ENCODE assay signal across 8 cellular contexts in genomic region chr6:26240157-26240980, GRCh38.
A peak's percentile ranks its signal among the peaks of the same experiment; 100 is the strongest.
DNase-seq lines count a peak whose midpoint lies in the region; ATAC-seq, FAIRE-seq and TF ChIP-seq lines count a peak whose summit lies in the region.

No MANE protein-coding gene starts in this region.

- H3K9me3 Mint-ChIP-seq in natural killer cell treated with Interleukin-12 subunit alpha and Interleukin-12 subunit beta and Interleukin-15 and Interleukin-18, amount 100 ng/mL, for 72 hours, result no peaks in the 10 kb centered on the region

- H3K79me2 ChIP-seq in HepG2 (ENCODE audit: insufficient read depth, low read length), result no peaks in the 10 kb centered on the region

- WGBS in liver, result 10% methylated on average over 48 of the region's 48 CpGs
- whole genome bisulfite sequencing in HepG2 (ENCODE audit: low lambda C conversion rate), result 92% methylated on average over 48 of the region's 48 CpGs
- 2% methylated on average over 48 of the region's 48 CpGs for WGBS in esophagus, 2 donors
- 39 to 49% methylated on average over 13 to 48 of the region's 48 CpGs for WGBS in transverse colon (ENCODE audit: low coverage in 1 of 2), 2 donors

- peaks cover 0 to 10% (median 3%) of the 10 kb centered on the region in 4 donors for H3K9me3 ChIP-seq in liver (ENCODE audit: control insufficient read depth in 4 of 4, low read length in 3 of 4)
- no peaks in the 10 kb centered on the region for H3K9me3 ChIP-seq in HepG2 (ENCODE audit: low read length)
- no peaks in the 10 kb centered on the region for H3K9me3 ChIP-seq in esophagus (ENCODE audit: control insufficient read depth in 2 of 2, insufficient read depth in 1 of 2, low read depth in 1 of 2, low read length in 1 of 2)
- H3K9me3 ChIP-seq in transverse colon, result no peaks in the 10 kb centered on the region

- no TSS peak for BruUV-seq in HepG2 (replicated peaks; lab: Mats Ljungman, UMichigan)

- TF ChIP-seq POLR2A in HepG2 (IDR thresholded peaks at IDR 0.05; ENCODE audit: insufficient read depth in 1 of 2, low read depth in 2 of 2, low read length in 2 of 2) (no peak), transverse colon (IDR thresholded peaks at IDR 0.05) (peak; percentile 92)

- TF ChIP-seq RAD21 in liver (IDR thresholded peaks at IDR 0.05) (no peak), HepG2 (CRISPR knock-in tag; IDR thresholded peaks at IDR 0.05) (no peak)

- peak overlapping the region in 1 of 2 donors; percentile 42 for H3K9ac ChIP-seq in liver (ENCODE audit: low read depth in 1 of 2, low read length in 2 of 2)
- H3K9ac ChIP-seq in HepG2 (ENCODE audit: insufficient read depth, low read depth, low read length), result no peak overlapping the region

- in situ Hi-C loops in HepG2 (cut with HindIII; ENCODE audit: extremely low pct_ligation_motif_present, low pct_unique_long_range_greater_than_20kb) (no loop called here), transverse colon (cut with MboI; ENCODE audit: low pct_ligation_motif_present in 1 of 4, low pct_unique_long_range_greater_than_20kb in 1 of 4, low sequenced_read_pairs in 3 of 4) (loop anchor here in 1 of 4 donors (25.0 kb wide), 1 partner anchor 897 kb away; a partner anchor contains a TSS)

- H3K27ac ChIP-seq in liver (ENCODE audit: low read depth in 1 of 2, low read length in 2 of 2) (peak overlapping the region; percentile 16 to 53), HepG2 (ENCODE audit: extremely low read length, insufficient read depth, low read length) (no peak overlapping the region), esophagus (ENCODE audit: low read depth in 2 of 2, low read length in 1 of 2) (peak overlapping the region; percentile 83 to 96), transverse colon (peak overlapping the region; percentile 72 to 89 (median 78))

- no peaks in the 10 kb centered on the region for H4K20me1 ChIP-seq in HepG2 (ENCODE audit: insufficient read depth, low read length)

- peaks cover 24 to 31% of the 10 kb centered on the region in 2 donors for H3K4me1 Mint-ChIP-seq in natural killer cell treated with Interleukin-12 subunit alpha and Interleukin-12 subunit beta and Interleukin-15 and Interleukin-18, amount 100 ng/mL, for 72 hours (ENCODE audit: low read depth in 2 of 2)

- peaks cover 5% of the 10 kb centered on the region for H3K36me3 Mint-ChIP-seq in natural killer cell treated with Interleukin-12 subunit alpha and Interleukin-12 subunit beta and Interleukin-15 and Interleukin-18, amount 100 ng/mL, for 72 hours

- no peak overlapping the region for H2AFZ ChIP-seq in HepG2 (ENCODE audit: low read length)

- POLR2A ChIA-PET in HepG2 (lab: Yijun Ruan, JAX), result no interaction called here

- H3K4me3 Mint-ChIP-seq in natural killer cell treated with Interleukin-12 subunit alpha and Interleukin-12 subunit beta and Interleukin-15 and Interleukin-18, amount 100 ng/mL, for 72 hours, result peak overlapping the region; percentile 90

- peak overlapping the region; percentile 40 to 53 (median 51) for H3K4me3 ChIP-seq in liver (ENCODE audit: low read depth in 1 of 3, low read length in 3 of 3)
- no peak overlapping the region for H3K4me3 ChIP-seq in HepG2 (replicated peaks in 1 of 3; ENCODE audit: insufficient read depth in 1 of 3, low read depth in 2 of 3, low read length in 3 of 3)
- H3K4me3 ChIP-seq in esophagus (ENCODE audit: low read depth in 1 of 2, low read length in 2 of 2), result peak overlapping the region; percentile 59
- H3K4me3 ChIP-seq in transverse colon, result peak overlapping the region in 3 of 4 donors; percentile 10 to 51 (median 32)

- peaks cover 2 to 7% (median 4%) of the 10 kb centered on the region in 4 donors for H3K27me3 ChIP-seq in liver (ENCODE audit: control insufficient read depth in 4 of 4, insufficient read depth in 4 of 4, low read length in 3 of 4)
- peaks cover 0 to 3% of the 10 kb centered on the region in 2 experiments; a peak in 2 of 5 replicates for H3K27me3 ChIP-seq in HepG2 (ENCODE audit: control insufficient read depth in 1 of 2, insufficient read depth in 2 of 2, low read length in 2 of 2)
- H3K27me3 ChIP-seq in esophagus (ENCODE audit: control insufficient read depth in 1 of 2, insufficient read depth in 2 of 2, low read length in 2 of 2), result no peaks in the 10 kb centered on the region
- H3K27me3 ChIP-seq in transverse colon, result peaks cover 5% of the 10 kb centered on the region

- TF ChIP-seq EP300 in HepG2 (IDR thresholded peaks at IDR 0.05; ENCODE audit: low read depth in 2 of 2, low read length in 2 of 2), result no peak
- TF ChIP-seq EP300 in HepG2 (CRISPR knock-in tag; IDR thresholded peaks at IDR 0.05; ENCODE audit: borderline replicate concordance), result no peak
- no peak for TF ChIP-seq EP300 in transverse colon (IDR thresholded peaks at IDR 0.05; ENCODE audit: low read depth)

- intact Hi-C loops in HepG2 (cut with micrococcal nuclease; ENCODE audit: unreplicated experiment) (no loop called here), transverse colon (cut with DNase I; ENCODE audit: low total_unique reads) (no loop called here)

- DNase-seq in HepG2 (ENCODE audit: low spot score) (no peak), transverse colon (peak; percentile 50), NCI-H1048 (lab: John Stamatoyannopoulos, UW) (no peak)
- peak; percentile 49 to 52 (median 52) for DNase-seq in activated CD8-positive, alpha-beta memory T cell treated with anti-CD3 and anti-CD28 coated beads for 48 hours (ENCODE audit: low read depth in 2 of 3, low spot score in 2 of 3)
- DNase-seq in natural killer cell treated with Interleukin-12 subunit alpha and Interleukin-12 subunit beta and Interleukin-15 and Interleukin-18, amount 100 ng/mL, for 72 hours (ENCODE audit: low spot score), result peak; percentile 81

- H3K27ac Mint-ChIP-seq in natural killer cell treated with Interleukin-12 subunit alpha and Interleukin-12 subunit beta and Interleukin-15 and Interleukin-18, amount 100 ng/mL, for 72 hours, result peak overlapping the region; percentile 99 to 100

- peaks cover 0 to 2% (median 0%) of the 10 kb centered on the region in 4 donors for H3K4me1 ChIP-seq in liver (ENCODE audit: control insufficient read depth in 4 of 4, insufficient read depth in 4 of 4, low read length in 3 of 4)
- peaks cover 3% of the 10 kb centered on the region; the same call in 1 of the 2 replicates for H3K4me1 ChIP-seq in HepG2 (ENCODE audit: insufficient read depth, low read length)
- H3K4me1 ChIP-seq in esophagus (ENCODE audit: control insufficient read depth in 2 of 2, insufficient read depth in 2 of 2, low read length in 1 of 2), result no peaks in the 10 kb centered on the region
- peaks cover 0 to 22% (median 6%) of the 10 kb centered on the region in 4 donors for H3K4me1 ChIP-seq in transverse colon

- no peaks in the 10 kb centered on the region for H3K27me3 Mint-ChIP-seq in natural killer cell treated with Interleukin-12 subunit alpha and Interleukin-12 subunit beta and Interleukin-15 and Interleukin-18, amount 100 ng/mL, for 72 hours

- no peak for ATAC-seq in HepG2
- ATAC-seq in HG03354 (IDR thresholded peaks at IDR 0.05; ENCODE audit: poor library complexity, severe bottlenecking, unreplicated experiment), result peak; percentile 71
- ATAC-seq in natural killer cell treated with Interleukin-12 subunit alpha and Interleukin-12 subunit beta and Interleukin-15 and Interleukin-18, amount 100 ng/mL, for 72 hours, result peak; percentile 88 to 89

- no peak for TF ChIP-seq CTCF in liver (IDR thresholded peaks at IDR 0.05; ENCODE audit: low read depth, low read length, missing input control)
- no peak for TF ChIP-seq CTCF in HepG2 (CRISPR knock-in tag; IDR thresholded peaks at IDR 0.05)
- no peak for TF ChIP-seq CTCF in transverse colon (IDR thresholded peaks at IDR 0.05)

- no peak for FAIRE-seq in HepG2 (lab: Jason Lieb, UNC)

- no peak overlapping the region for H3K4me2 ChIP-seq in HepG2 (ENCODE audit: low read depth, low read length)

- H3K36me3 ChIP-seq in liver (ENCODE audit: control insufficient read depth in 4 of 4, insufficient read depth in 3 of 4, low read depth in 1 of 4, low read length in 3 of 4), result no peaks in the 10 kb centered on the region
- no peaks in the 10 kb centered on the region for H3K36me3 ChIP-seq in HepG2 (replicated peaks in 1 of 2; ENCODE audit: control insufficient read depth in 1 of 2, insufficient read depth in 2 of 2, low read length in 2 of 2)
- H3K36me3 ChIP-seq in esophagus (ENCODE audit: control insufficient read depth in 2 of 2, insufficient read depth in 2 of 2, low read length in 1 of 2), result no peaks in the 10 kb centered on the region
- no peaks in the 10 kb centered on the region for H3K36me3 ChIP-seq in transverse colon

- CTCF ChIA-PET in HepG2 (lab: Yijun Ruan, JAX; ENCODE audit: low intra/inter-chr PET ratio, low total read pairs), result no interaction called here

TF ChIP-seq in HepG2, 621 proteins besides CTCF, POLR2A, EP300 and RAD21 (continues in another document):
- TF ChIP-seq ZNF574 (CRISPR knock-in tag; IDR thresholded peaks at IDR 0.05) (no peak), CHCHD3 (CRISPR knock-in tag; IDR thresholded peaks at IDR 0.05) (no peak), RFX1 (IDR thresholded peaks at IDR 0.05) (no peak), ASH2L (IDR thresholded peaks at IDR 0.05; ENCODE audit: insufficient read length, low read depth, low read length) (no peak), CREBL2 (CRISPR knock-in tag; IDR thresholded peaks at IDR 0.05; ENCODE audit: borderline replicate concordance) (no peak)

Comparison
In these comparisons a context has a peak if more than half of its experiments do, and no peak if none do; other contexts are left out.
1. H3K4me3 ChIP-seq: peak in liver (3 of 3), esophagus (2 of 2) and transverse colon (3 of 4); none in HepG2 (0 of 3).
2. DNase-seq: peak in activated CD8-positive, alpha-beta memory T cell treated with anti-CD3 and anti-CD28 coated beads for 48 hours (3 of 3), natural killer cell treated with Interleukin-12 subunit alpha and Interleukin-12 subunit beta and Interleukin-15 and Interleukin-18, amount 100 ng/mL, for 72 hours (single experiment) and transverse colon (single experiment); none in HepG2 (single experiment) and NCI-H1048 (single experiment).